In the genomic region with DNA sequence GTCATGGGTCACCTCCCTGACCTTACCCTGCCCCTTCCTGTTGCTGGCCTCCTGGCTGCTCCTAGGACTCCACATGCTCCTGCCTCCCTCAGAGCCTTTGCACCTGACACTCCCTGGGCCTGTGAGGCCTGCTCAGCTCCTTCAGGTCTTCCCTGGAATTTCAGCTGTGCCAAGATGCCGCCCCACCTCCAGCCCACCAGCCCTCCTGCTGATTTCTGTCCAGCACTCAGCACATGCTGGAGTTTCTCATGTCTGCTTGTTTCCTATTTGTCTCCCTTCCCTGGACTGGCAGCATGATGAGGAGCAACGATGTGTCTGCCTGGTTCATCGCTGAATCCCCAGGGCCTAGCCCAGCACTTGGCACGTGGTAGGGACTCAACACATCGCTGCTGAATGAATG, we compare ENCODE assay signal across 23 cellular contexts. TPM values are rescaled to one million over a fixed set of nuclear protein-coding genes. Genes with fewer than 3 reads are reported as not detected.
"Had no signal": no experiment of that assay in that cellular context is flagged by ENCODE, and none has a peak within 500 bp of the region (broad histone marks: within the 10 kb centered on the region; RNA-seq: fewer than 3 reads in every experiment).

No MANE protein-coding gene starts in this region.

- H3K9me3 ChIP-seq: adrenal gland, left lung, testis had no signal

- ATAC-seq: activated CD4-positive, CD25-positive, alpha-beta regulatory T cell treated with anti-CD3 and anti-CD28 coated beads, Interleukin-2, amount 50 U/mL, for 24 hours; activated CD8-positive, alpha-beta memory T cell treated with anti-CD3 and anti-CD28 coated beads, Interleukin-2, amount 10 ng/mL, durations not matched to agents 7 days and 5 days; activated CD8-positive, alpha-beta T cell treated with anti-CD3 and anti-CD28 coated beads for 36 hours; left lung; naive thymus-derived CD8-positive, alpha-beta T cell; sciatic nerve; stimulated activated naive B cell treated with anti-CD40 and anti-IgM and Interleukin-4, amounts not matched to agents 10 μg/mL and 1 μg/mL and 100 μg/mL, for 72 hours had no signal

- DNase-seq: activated CD4-positive, alpha-beta T cell treated with anti-CD3 and anti-CD28 coated beads, Interleukin-2, amount 10 ng/mL, durations not matched to agents 24 days and 14 days; activated CD8-positive, alpha-beta memory T cell treated with anti-CD3 and anti-CD28 coated beads, Interleukin-2, amount 10 ng/mL, durations not matched to agents 7 days and 5 days; activated CD8-positive, alpha-beta T cell treated with anti-CD3 and anti-CD28 coated beads for 36 hours; activated naive CD4-positive, alpha-beta T cell; adrenal gland; cerebellar nuclear complex; effector CD4-positive, alpha-beta T cell; foreskin melanocyte; immature natural killer cell; kidney glomerular epithelial cell; left lung; naive thymus-derived CD8-positive, alpha-beta T cell; nucleus accumbens; stimulated activated CD4-positive, alpha-beta T cell treated with anti-CD3 and anti-CD28 coated beads, Interleukin-15, amount 100 ng/mL, for 24 hours; stimulated activated CD8-positive, alpha-beta memory T cell treated with anti-CD3 and anti-CD28 coated beads, Interleukin-4, amount 100 ng/mL, for 48 hours; stimulated activated naive B cell treated with anti-CD40 and anti-IgM and Interleukin-4, amounts not matched to agents 10 μg/mL and 1 μg/mL and 100 μg/mL, for 72 hours; SW 1271; T-helper 2 cell; testis had no signal

- H3K4me3 ChIP-seq: adrenal gland, left lung, lung, testis had no signal

- H3K27ac ChIP-seq: left lung had no signal

- H3K4me1 ChIP-seq: adrenal gland, testis had no signal

- H3K27me3 ChIP-seq: testis had no signal

- H3K36me3 ChIP-seq: adrenal gland, left lung had no signal

RNA-seq across cellular contexts. Expression of a gene that starts 3.0 kb away (rescaled TPM):
- total RNA-seq: activated CD4-positive, alpha-beta T cell treated with anti-CD3 and anti-CD28 coated beads, Interleukin-2, amount 10 ng/mL, durations not matched to agents 24 days and 14 days; activated CD8-positive, alpha-beta memory T cell treated with anti-CD3 and anti-CD28 coated beads, Interleukin-2, amount 10 ng/mL, durations not matched to agents 7 days and 5 days; activated CD8-positive, alpha-beta T cell treated with anti-CD3 and anti-CD28 coated beads for 36 hours; activated T-helper 2 cell treated with anti-CD3 and anti-CD28 coated beads, Interferon-gamma antibody, Interleukin-2, Interleukin-4, amounts not matched to agents 10 μg/mL and 5 μg/mL and 100 μg/mL, durations not matched to agents 14 hours and 24 hours and 36 hours; naive thymus-derived CD8-positive, alpha-beta T cell had no signal
- polyA plus RNA-seq: immature natural killer cell had no signal
